ENCODE assay signal across 8 cellular contexts in the genomic region with DNA sequence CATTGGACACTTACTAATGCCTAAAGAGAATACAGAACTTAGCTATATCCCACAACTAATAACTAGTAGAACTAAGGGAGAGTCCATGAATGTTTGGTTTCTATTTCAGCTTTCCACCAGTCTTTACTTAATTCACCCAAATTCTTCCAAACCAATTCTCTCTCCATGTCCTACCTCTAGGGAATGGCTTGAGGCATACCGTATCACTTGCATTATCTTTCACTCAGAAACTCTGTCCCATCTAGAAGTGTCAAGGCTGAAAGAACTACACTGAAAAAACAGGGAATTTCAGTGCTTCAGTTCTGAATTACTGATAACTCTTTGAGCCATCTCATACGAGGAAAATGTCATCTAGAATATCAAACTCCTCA. TPM values are rescaled to one million over a fixed set of nuclear protein-coding genes. Genes with fewer than 3 reads are reported as not detected.
DNase-seq lines count a peak whose midpoint lies in the region; ATAC-seq, FAIRE-seq and TF ChIP-seq lines count a peak whose summit lies in the region.

No MANE protein-coding gene starts in this region.

- ATAC-seq in GM21723 (IDR thresholded peaks at IDR 0.05; ENCODE audit: unreplicated experiment) (peak; percentile 0), GM18502 (IDR thresholded peaks at IDR 0.05; ENCODE audit: poor library complexity, unreplicated experiment) (no peak)

- H3K9ac ChIP-seq in SU-DHL-6 (ENCODE audit: low read length), result peak overlapping the region; percentile 69
- H3K9ac ChIP-seq in skeletal muscle satellite cell (ENCODE audit: low read depth, low read length), result peak overlapping the region; percentile 88

- H3K9me2 ChIP-seq in SU-DHL-6 (replicated peaks; ENCODE audit: insufficient read depth, low read length), result no peaks in the 10 kb centered on the region

- H3K79me2 ChIP-seq in SU-DHL-6 (ENCODE audit: insufficient read depth, low read length), result peaks cover 29% of the 10 kb centered on the region

- no peak for FAIRE-seq in D721Med (lab: Jason Lieb, UNC)

- H3K9me3 ChIP-seq in SU-DHL-6 (ENCODE audit: insufficient read depth, low read length) (no peaks in the 10 kb centered on the region), left ventricle myocardium inferior (replicated peaks) (no peaks in the 10 kb centered on the region), skeletal muscle satellite cell (replicated peaks; ENCODE audit: low read length) (no peaks in the 10 kb centered on the region)

- intact Hi-C loops in left ventricle myocardium inferior (cut with micrococcal nuclease), result no loop called here
- intact Hi-C loops in posterior cingulate gyrus (cut with DNase I), result loop anchor here (5.0 kb wide), 1 partner anchor 148 kb away; a partner anchor contains a TSS

- H3K4me3 ChIP-seq in SU-DHL-6 (ENCODE audit: insufficient read depth, low read length, poor library complexity, severe bottlenecking), result peak overlapping the region; percentile 83
- peak overlapping the region; percentile 97 for H3K4me3 ChIP-seq in left ventricle myocardium inferior
- H3K4me3 ChIP-seq in skeletal muscle satellite cell (ENCODE audit: low read length), result peak overlapping the region; percentile 77

- H3K4me2 ChIP-seq in SU-DHL-6 (ENCODE audit: low read depth, low read length, poor library complexity, severe bottlenecking) (peak overlapping the region; percentile 97), skeletal muscle satellite cell (ENCODE audit: low read length) (peak overlapping the region; percentile 76)

- H3K36me3 ChIP-seq in SU-DHL-6 (ENCODE audit: low read length) (peaks cover 3% of the 10 kb centered on the region; the same call in 1 of the 2 replicates), left ventricle myocardium inferior (peaks cover 2% of the 10 kb centered on the region), skeletal muscle satellite cell (ENCODE audit: insufficient read depth, low read length) (no peaks in the 10 kb centered on the region)

- H4K20me1 ChIP-seq in SU-DHL-6 (ENCODE audit: low read depth, low read length), result no peaks in the 10 kb centered on the region

- peak overlapping the region; percentile 95 for H2AFZ ChIP-seq in SU-DHL-6 (ENCODE audit: low read depth, low read length, severe bottlenecking)

- H3K27me3 ChIP-seq in SU-DHL-6 (ENCODE audit: low read length) (no peaks in the 10 kb centered on the region), left ventricle myocardium inferior (ENCODE audit: low read depth) (no peaks in the 10 kb centered on the region), skeletal muscle satellite cell (ENCODE audit: control insufficient read depth, insufficient read depth, low read length) (no peaks in the 10 kb centered on the region)

- DNase-seq in left ventricle myocardium inferior, result no peak
- no peak for DNase-seq in posterior cingulate gyrus
- DNase-seq in NCI-H187 (lab: John Stamatoyannopoulos, UW), result no peak
- no peak for DNase-seq in D721Med (ENCODE audit: insufficient read length, low spot score)

- H3K4me1 ChIP-seq in left ventricle myocardium inferior (peaks cover 35% of the 10 kb centered on the region), skeletal muscle satellite cell (ENCODE audit: control insufficient read depth, insufficient read depth, low read length) (peaks cover 15% of the 10 kb centered on the region)

- peaks cover 9% of the 10 kb centered on the region; the same call in 1 of the 2 replicates for H3F3A ChIP-seq in SU-DHL-6 (ENCODE audit: insufficient read depth)

- TF ChIP-seq CTCF in SU-DHL-6 (IDR thresholded peaks at IDR 0.05; ENCODE audit: insufficient read depth, low read length, poor library complexity, severe bottlenecking) (no peak), left ventricle myocardium inferior (IDR thresholded peaks at IDR 0.05; ENCODE audit: borderline replicate concordance) (no peak), D721Med (IDR thresholded peaks at IDR 0.05; ENCODE audit: insufficient read depth, missing control alignments) (no peak)

- H3K27ac ChIP-seq in SU-DHL-6 (ENCODE audit: low read depth, low read length) (peak overlapping the region; percentile 49), left ventricle myocardium inferior (replicated peaks) (peak overlapping the region; percentile 94)

RNA-seq across cellular contexts. Expression of gene TMEM168, which starts 0.8 kb away (rescaled TPM):
- total RNA-seq in left ventricle myocardium inferior, result 13.3 TPM
- total RNA-seq in skeletal muscle satellite cell (2012; rRNA removed), result 14.7 and 15.9 TPM in 2 replicates
